In the genomic region with DNA sequence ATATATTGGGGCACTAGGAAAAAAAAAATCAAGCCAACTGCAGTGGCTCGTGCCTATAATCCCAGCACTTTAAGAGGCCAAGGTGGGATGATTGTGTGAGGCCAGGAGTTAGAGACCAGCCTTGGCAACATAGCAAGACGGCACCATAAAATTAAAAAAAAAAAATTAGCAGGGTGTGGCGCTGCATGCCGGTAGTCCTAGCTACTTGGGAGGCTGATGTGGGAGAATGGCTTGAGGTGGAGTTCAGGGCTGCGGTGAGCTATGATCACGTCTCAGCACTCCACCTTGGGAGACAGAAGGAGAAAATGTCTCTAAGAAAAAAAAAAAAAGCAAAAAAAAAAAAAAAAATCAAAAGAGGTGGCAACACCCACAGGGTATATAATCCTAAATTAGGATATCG, we compare ENCODE assay signal across 26 cellular contexts.
"Had no signal": no experiment of that assay in that cellular context is flagged by ENCODE, and none has a peak within 500 bp of the region (broad histone marks: within the 10 kb centered on the region; RNA-seq: fewer than 3 reads in every experiment).

No MANE protein-coding gene starts in this region.

- H3K9me3 ChIP-seq: suprapubic skin, testis, thyroid gland, upper lobe of right lung had no signal

- H3K4me1 ChIP-seq: stomach, suprapubic skin, testis, tibial artery, tibial nerve, transverse colon, upper lobe of left lung, upper lobe of right lung, uterus, vagina had no signal

- ATAC-seq: stimulated activated effector memory CD8-positive, alpha-beta T cell treated with anti-CD3 and anti-CD28 coated beads, Interleukin-12 subunit alpha, Interleukin-12 subunit beta, amount 100 ng/mL, for 72 hours; stimulated activated memory B cell treated with anti-CD40 and anti-IgM and Interleukin-4, amounts not matched to agents 10 μg/mL and 1 μg/mL and 100 μg/mL, for 72 hours; stimulated activated naive B cell treated with anti-CD40 and anti-IgM and Interleukin-4, amounts not matched to agents 10 μg/mL and 1 μg/mL and 100 μg/mL, for 72 hours; stimulated activated naive CD8-positive, alpha-beta T cell treated with anti-CD3 and anti-CD28 coated beads, Interleukin-15, amount 100 ng/mL, for 72 hours; stimulated activated naive CD8-positive, alpha-beta T cell treated with anti-CD3 and anti-CD28 coated beads, Interleukin-15, Interleukin-2, amounts not matched to agents 100 U/mL and 50 U/mL, for 24 hours; upper lobe of right lung had no signal

- DNase-seq: stimulated activated CD4-positive, alpha-beta T cell treated with anti-CD3 and anti-CD28 coated beads, Interleukin-2, amount 100 ng/mL, for 48 hours; stimulated activated CD4-positive, alpha-beta T cell treated with anti-CD3 and anti-CD28 coated beads, Interleukin-4, amount 100 ng/mL, for 1 hour; stimulated activated CD4-positive, alpha-beta T cell treated with anti-CD3 and anti-CD28 coated beads, Interleukin-4, amount 100 ng/mL, for 24 hours; stimulated activated CD4-positive, alpha-beta T cell treated with anti-CD3 and anti-CD28 coated beads, Interleukin-4, amount 100 ng/mL, for 4 hours; stimulated activated CD8-positive, alpha-beta memory T cell treated with anti-CD3 and anti-CD28 coated beads, Interleukin-4, amount 100 ng/mL, for 48 hours; stimulated activated naive B cell treated with anti-CD40 and anti-IgM and Interleukin-4, amounts not matched to agents 10 μg/mL and 1 μg/mL and 100 μg/mL, for 72 hours; stimulated activated naive CD4-positive, alpha-beta T cell; stimulated activated naive CD4-positive, alpha-beta T cell treated with Interleukin-2 at 50 U/mL for 16 hours; stimulated activated naive CD8-positive, alpha-beta T cell treated with anti-CD3 and anti-CD28 coated beads, Interleukin-15, amount 100 ng/mL, for 72 hours; stimulated activated naive CD8-positive, alpha-beta T cell treated with anti-CD3 and anti-CD28 coated beads, Interleukin-15, Interleukin-2, amounts not matched to agents 100 U/mL and 50 U/mL, for 24 hours; stomach; substantia nigra; testis; thyroid gland; tibial artery; transverse colon; trophoblast cell; upper lobe of left lung; upper lobe of right lung; uterus had no signal

- H3K36me3 ChIP-seq: uterus had no signal

- H3K4me3 ChIP-seq: stomach, suprapubic skin, testis, thoracic aorta, thyroid gland, tibial artery, tibial nerve, transverse colon, upper lobe of left lung, upper lobe of right lung, uterus, vagina had no signal
